8 cellular contexts compared by ENCODE assay signal in genomic region chr22:37658133-37659065, GRCh38. TPM values are rescaled to one million over a fixed set of nuclear protein-coding genes. Genes with fewer than 3 reads are reported as not detected.
DNase-seq lines count a peak whose midpoint lies in the region; ATAC-seq and TF ChIP-seq lines count a peak whose summit lies in the region.

A gene with protein sequence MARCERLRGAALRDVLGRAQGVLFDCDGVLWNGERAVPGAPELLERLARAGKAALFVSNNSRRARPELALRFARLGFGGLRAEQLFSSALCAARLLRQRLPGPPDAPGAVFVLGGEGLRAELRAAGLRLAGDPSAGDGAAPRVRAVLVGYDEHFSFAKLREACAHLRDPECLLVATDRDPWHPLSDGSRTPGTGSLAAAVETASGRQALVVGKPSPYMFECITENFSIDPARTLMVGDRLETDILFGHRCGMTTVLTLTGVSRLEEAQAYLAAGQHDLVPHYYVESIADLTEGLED (plus strand): TSS chr22:37658723. CDS start chr22:37658783, 60 bp downstream.

- H3K27ac ChIP-seq in gastroesophageal sphincter, result peak within 1 kb of the TSS; percentile 60 to 88 (median 85)
- peak within 1 kb of the TSS; percentile 77 for H3K27ac ChIP-seq in neutrophil

- no peak for TF ChIP-seq EP300 in gastroesophageal sphincter (IDR thresholded peaks at IDR 0.05)

- no peaks in the 10 kb centered on the region for H3K27me3 ChIP-seq in gastroesophageal sphincter
- no peaks in the 10 kb centered on the region for H3K27me3 ChIP-seq in neutrophil

- intact Hi-C loops in activated naive CD4-positive, alpha-beta T cell treated with anti-CD3 and anti-CD28 coated beads for 36 hours (cut with micrococcal nuclease), result loop anchor here (1.0 kb wide), 4 partner anchors 15 to 186 kb away; partner anchors contain the start of genes ANKRD54 and GGA1

- H3K4me3 ChIP-seq in HFF-Myc (replicated peaks; ENCODE audit: low read depth, low read length) (peak within 1 kb of the TSS; percentile 68), gastroesophageal sphincter (peak within 1 kb of the TSS; percentile 41 to 75), neutrophil (ENCODE audit: low read depth in 1 of 2, low read length in 1 of 2) (peak within 1 kb of the TSS; percentile 62 to 68)

- peaks cover 2% of the 10 kb centered on the region for H3K36me3 Mint-ChIP-seq in activated naive CD4-positive, alpha-beta T cell treated with anti-CD3 and anti-CD28 coated beads for 36 hours (ENCODE audit: low read depth)

- no peaks in the 10 kb centered on the region for H3K27me3 Mint-ChIP-seq in activated naive CD4-positive, alpha-beta T cell treated with anti-CD3 and anti-CD28 coated beads for 36 hours (ENCODE audit: low read depth)

- DNase-seq in GM03348 (ENCODE audit: low spot score) (peak; percentile 99), HFF-Myc (ENCODE audit: extremely low read depth, low read depth) (peak; percentile 100), NAMALWA (ENCODE audit: low spot score) (peak; percentile 99), SK-N-DZ (ENCODE audit: low spot score) (peak; percentile 100), superior temporal gyrus (ENCODE audit: extremely low spot score) (peak; percentile 99)
- DNase-seq in activated naive CD4-positive, alpha-beta T cell treated with anti-CD3 and anti-CD28 coated beads for 36 hours, result peak; percentile 98

- peak; percentile 88 to 92 for TF ChIP-seq POLR2A in gastroesophageal sphincter (IDR thresholded peaks at IDR 0.05)

- H3K4me1 ChIP-seq in gastroesophageal sphincter (peaks cover 0 to 49% (median 28%) of the 10 kb centered on the region in 3 donors), neutrophil (ENCODE audit: control insufficient read depth in 1 of 2, insufficient read depth in 1 of 2, low read depth in 1 of 2, low read length in 1 of 2) (peaks cover 15 to 18% of the 10 kb centered on the region in 2 experiments)

- peaks cover 39% of the 10 kb centered on the region for H3K4me1 Mint-ChIP-seq in activated naive CD4-positive, alpha-beta T cell treated with anti-CD3 and anti-CD28 coated beads for 36 hours (ENCODE audit: low read depth)

- H3K27ac Mint-ChIP-seq in activated naive CD4-positive, alpha-beta T cell treated with anti-CD3 and anti-CD28 coated beads for 36 hours, result peak within 1 kb of the TSS; percentile 83

- peak within 1 kb of the TSS; percentile 92 for H3K4me3 Mint-ChIP-seq in activated naive CD4-positive, alpha-beta T cell treated with anti-CD3 and anti-CD28 coated beads for 36 hours

- no peaks in the 10 kb centered on the region for H3K9me3 Mint-ChIP-seq in activated naive CD4-positive, alpha-beta T cell treated with anti-CD3 and anti-CD28 coated beads for 36 hours

- H3K36me3 ChIP-seq in gastroesophageal sphincter (peaks cover 0 to 3% of the 10 kb centered on the region in 2 donors), neutrophil (peaks cover 30% of the 10 kb centered on the region)

- WGBS in gastroesophageal sphincter (ENCODE audit: low coverage in 1 of 2), 2 donors, result 0 to 1% methylated on average over 1 to 12 of the region's 101 CpGs

- ATAC-seq in gastroesophageal sphincter, result peak; percentile 99

- CTCF ChIA-PET in activated naive CD4-positive, alpha-beta T cell treated with anti-CD3 and anti-CD28 coated beads for 36 hours (lab: Charles Lee), result interaction anchor here (0.7 to 11.2 kb wide), 12 partner anchors 13 to 62 kb away, joined by 3 to 101 read pairs (median 5); partner anchors contain the start of gene LGALS1

- no peaks in the 10 kb centered on the region for H3K9me3 ChIP-seq in gastroesophageal sphincter
- no peaks in the 10 kb centered on the region for H3K9me3 ChIP-seq in neutrophil

- no peak for TF ChIP-seq CTCF in HFF-Myc (IDR thresholded peaks at IDR 0.05; ENCODE audit: low read depth, low read length, missing control alignments)
- TF ChIP-seq CTCF in gastroesophageal sphincter (IDR thresholded peaks at IDR 0.05), result peak in 2 of 4 experiments; percentile 7 to 29
- TF ChIP-seq CTCF in neutrophil (IDR thresholded peaks at IDR 0.05), result no peak

RNA-seq across cellular contexts. Expression of the gene that starts here (rescaled TPM):
- 118 and 143 TPM in 2 replicates for polyA plus RNA-seq in SK-N-DZ (2014; cell fraction: cytosol; rRNA removed)
- polyA plus RNA-seq in SK-N-DZ (2014; cell fraction: nucleus; rRNA removed), result 74.2 and 93.5 TPM in 2 replicates
- 10 to 100 TPM; 17.4 to 19.2 TPM for total RNA-seq in activated naive CD4-positive, alpha-beta T cell treated with anti-CD3 and anti-CD28 coated beads for 36 hours
- 10 to 100 TPM in 3 of 4 donors, 1 to 10 TPM in 1; 9.2 to 19.3 (median 17.2) TPM for total RNA-seq in gastroesophageal sphincter

Comparison
In these comparisons a context has a peak if more than half of its experiments do, and no peak if none do; other contexts are left out.
1. Peak in every context shown above with its lines: DNase-seq, ATAC-seq, H3K4me3 ChIP-seq and H3K27ac ChIP-seq.